In genomic region chr4:151438154-151438553, GRCh38 we compare ENCODE assay signal across 15 cellular contexts. TPM values are rescaled to one million over a fixed set of nuclear protein-coding genes. Genes with fewer than 3 reads are reported as not detected.
DNase-seq lines count a peak whose midpoint lies in the region; ATAC-seq, FAIRE-seq and TF ChIP-seq lines count a peak whose summit lies in the region.
"Had no signal": no experiment of that assay in that cellular context is flagged by ENCODE, and none has a peak within 500 bp of the region (broad histone marks: within the 10 kb centered on the region; RNA-seq: fewer than 3 reads in every experiment).

No MANE protein-coding gene starts in this region.

- no peaks in the 10 kb centered on the region for H3K36me3 Mint-ChIP-seq in naive thymus-derived CD8-positive, alpha-beta T cell
- H3K36me3 Mint-ChIP-seq: CD8-positive, alpha-beta T cell had no signal

- H3K4me3 Mint-ChIP-seq in naive thymus-derived CD8-positive, alpha-beta T cell, result no peak overlapping the region
- H3K4me3 Mint-ChIP-seq: B cell; CD8-positive, alpha-beta T cell; H9 had no signal

- intact Hi-C loops in body of pancreas (cut with DNase I) (no loop called here), pancreas (cut with DNase I) (no loop called here), thyroid gland (cut with DNase I) (no loop called here), vagina (cut with DNase I) (no loop called here)

- H3K4me1 ChIP-seq in body of pancreas (peaks cover 25% of the 10 kb centered on the region), pancreas (peaks cover 4 to 29% (median 26%) of the 10 kb centered on the region in 3 donors), thyroid gland (peaks cover 8 to 12% of the 10 kb centered on the region in 2 donors), vagina (no peaks in the 10 kb centered on the region)
- H3K4me1 ChIP-seq: BLaER1 treated with 17β-estradiol and CSF1 and Interleukin-3, amounts not matched to agents 10 nM and 100 nM had no signal

- H3K27ac ChIP-seq in body of pancreas, result no peak overlapping the region
- no peak overlapping the region for H3K27ac ChIP-seq in pancreas
- no peak overlapping the region for H3K27ac ChIP-seq in thyroid gland
- H3K27ac ChIP-seq in vagina, result no peak overlapping the region
- H3K27ac ChIP-seq: BLaER1 treated with 17β-estradiol and CSF1 and Interleukin-3, amounts not matched to agents 10 nM and 100 nM had no signal

- peaks cover 0 to 1% (median 0%) of the 10 kb centered on the region in 4 donors for H3K4me1 Mint-ChIP-seq in naive thymus-derived CD8-positive, alpha-beta T cell
- H3K4me1 Mint-ChIP-seq: B cell had no signal

- H3K4me3 ChIP-seq in body of pancreas (no peak overlapping the region), pancreas (no peak overlapping the region), thyroid gland (replicated peaks in 1 of 3) (no peak overlapping the region), vagina (no peak overlapping the region)
- H3K4me3 ChIP-seq: BLaER1 treated with 17β-estradiol and CSF1 and Interleukin-3, amounts not matched to agents 10 nM and 100 nM; GM12878 had no signal

- H3K36me3 ChIP-seq in body of pancreas (replicated peaks in 1 of 2; ENCODE audit: insufficient read depth in 1 of 2, low read depth in 2 of 2), result no peaks in the 10 kb centered on the region
- no peaks in the 10 kb centered on the region for H3K36me3 ChIP-seq in pancreas
- no peaks in the 10 kb centered on the region for H3K36me3 ChIP-seq in thyroid gland
- H3K36me3 ChIP-seq in vagina, result no peaks in the 10 kb centered on the region
- H3K36me3 ChIP-seq: BLaER1 treated with 17β-estradiol and CSF1 and Interleukin-3, amounts not matched to agents 10 nM and 100 nM had no signal

- ATAC-seq in body of pancreas, result no peak
- peak; percentile 35 to 55 (median 43) for ATAC-seq in pancreas
- no peak for ATAC-seq in naive thymus-derived CD8-positive, alpha-beta T cell
- ATAC-seq: CD8-positive, alpha-beta T cell; GM12878 had no signal

- 50 to 59% methylated on average over 6 of the region's 6 CpGs for WGBS in body of pancreas, 2 donors
- WGBS in pancreas, 2 donors, result 47 to 54% methylated on average over 6 of the region's 6 CpGs
- WGBS in thyroid gland, 2 donors, result 44 to 50% methylated on average over 6 of the region's 6 CpGs

- no peak for TF ChIP-seq POLR2A in body of pancreas (IDR thresholded peaks at IDR 0.05)
- TF ChIP-seq POLR2A in thyroid gland (IDR thresholded peaks at IDR 0.05), result no peak
- TF ChIP-seq POLR2A in vagina (IDR thresholded peaks at IDR 0.05), result no peak

- TF ChIP-seq RAD21 in Ishikawa (IDR thresholded peaks at IDR 0.05; ENCODE audit: low read depth), result no peak

- TF ChIP-seq CTCF in body of pancreas (IDR thresholded peaks at IDR 0.05) (no peak), pancreas (IDR thresholded peaks at IDR 0.05) (no peak), thyroid gland (IDR thresholded peaks at IDR 0.05) (peak in 1 of 6 experiments; percentile 17), vagina (IDR thresholded peaks at IDR 0.05) (no peak)

- no peak for FAIRE-seq in pancreas (lab: Jason Lieb, UNC)
- FAIRE-seq: GM12878, H1 had no signal

- no peaks in the 10 kb centered on the region for H3K9me3 ChIP-seq in body of pancreas
- no peaks in the 10 kb centered on the region for H3K9me3 ChIP-seq in pancreas
- no peaks in the 10 kb centered on the region for H3K9me3 ChIP-seq in thyroid gland
- H3K9me3 ChIP-seq in vagina, result no peaks in the 10 kb centered on the region
- H3K9me3 ChIP-seq: BLaER1 treated with 17β-estradiol and CSF1 and Interleukin-3, amounts not matched to agents 10 nM and 100 nM had no signal

- no peaks in the 10 kb centered on the region for H3K9me3 Mint-ChIP-seq in naive thymus-derived CD8-positive, alpha-beta T cell
- H3K9me3 Mint-ChIP-seq: CD8-positive, alpha-beta T cell; H9 had no signal

- H3K27me3 ChIP-seq in body of pancreas (no peaks in the 10 kb centered on the region), pancreas (no peaks in the 10 kb centered on the region), thyroid gland (no peaks in the 10 kb centered on the region), vagina (no peaks in the 10 kb centered on the region)
- H3K27me3 ChIP-seq: BLaER1 treated with 17β-estradiol and CSF1 and Interleukin-3, amounts not matched to agents 10 nM and 100 nM had no signal

- DNase-seq in body of pancreas, result peak; percentile 28 to 67 (median 50)
- peak in 4 of 6 donors; percentile 16 to 46 (median 34) for DNase-seq in pancreas
- peak; percentile 75 to 78 for DNase-seq in thyroid gland
- DNase-seq in naive thymus-derived CD8-positive, alpha-beta T cell, result no peak
- DNase-seq in vagina (ENCODE audit: extremely low spot score in 2 of 2), result no peak
- DNase-seq in HuH-7.5 (ENCODE audit: low spot score), result no peak
- DNase-seq: Calu3; CD8-positive, alpha-beta T cell; DMS79 treated with DMSO at 0.1 percent for 48 hours; H9 had no signal

- no peak for TF ChIP-seq EP300 in Ishikawa (IDR thresholded peaks at IDR 0.05; ENCODE audit: borderline replicate concordance)

- H3K27me3 Mint-ChIP-seq in naive thymus-derived CD8-positive, alpha-beta T cell, result peaks cover 2 to 9% (median 4%) of the 10 kb centered on the region in 5 donors

- POLR2A ChIA-PET in naive thymus-derived CD8-positive, alpha-beta T cell (lab: Charles Lee), result no interaction called here

- no peak overlapping the region for H3K27ac Mint-ChIP-seq in naive thymus-derived CD8-positive, alpha-beta T cell
- H3K27ac Mint-ChIP-seq: B cell; CD8-positive, alpha-beta T cell; H9 had no signal

TF ChIP-seq in Ishikawa, 13 proteins besides CTCF, POLR2A, EP300 and RAD21:
- TF ChIP-seq NFIC (IDR thresholded peaks at IDR 0.05), result 0 out of 2 replicates have a peak, but pooled peaks have one; percentile 17
- no peak for TF ChIP-seq EGR1 (IDR thresholded peaks at IDR 0.05)
TF ChIP-seq in Ishikawa: peak in this region for 1.

RNA-seq across cellular contexts. Expression of gene FHIP1A, which starts 29.2 kb away (rescaled TPM):
- total RNA-seq in body of pancreas, result 10 to 100 TPM; 20.8 to 23.7 TPM
- 10 to 100 TPM; 12.1 to 24.2 (median 16.8) TPM for total RNA-seq in pancreas
- polyA plus RNA-seq in pancreas, result 1 to 10 TPM; 2.2 to 4.3 TPM
- 10 to 100 TPM; 27.3 to 76.6 (median 57.1) TPM for total RNA-seq in thyroid gland
- total RNA-seq in naive thymus-derived CD8-positive, alpha-beta T cell, result 1 to 10 TPM; 1.6 to 3.3 TPM
- polyA plus RNA-seq in naive thymus-derived CD8-positive, alpha-beta T cell, result 1 to 10 TPM in 1 of 3 donors, under 1 TPM in 1, not detected in 1; 0.27 to 1.4 TPM
- 20.4 TPM for total RNA-seq in vagina

Comparison
In these comparisons a context has a peak if more than half of its experiments do, and no peak if none do; other contexts are left out.
1. ATAC-seq: peak in pancreas (4 of 4); none in body of pancreas (single experiment) and naive thymus-derived CD8-positive, alpha-beta T cell (0 of 2).
2. DNase-seq: peak in body of pancreas (4 of 4), pancreas (4 of 6) and thyroid gland (2 of 2); none in naive thymus-derived CD8-positive, alpha-beta T cell (0 of 10), vagina (0 of 2) and HuH-7.5 (single experiment).